ENCODE assay signal across 21 cellular contexts in the genomic region with DNA sequence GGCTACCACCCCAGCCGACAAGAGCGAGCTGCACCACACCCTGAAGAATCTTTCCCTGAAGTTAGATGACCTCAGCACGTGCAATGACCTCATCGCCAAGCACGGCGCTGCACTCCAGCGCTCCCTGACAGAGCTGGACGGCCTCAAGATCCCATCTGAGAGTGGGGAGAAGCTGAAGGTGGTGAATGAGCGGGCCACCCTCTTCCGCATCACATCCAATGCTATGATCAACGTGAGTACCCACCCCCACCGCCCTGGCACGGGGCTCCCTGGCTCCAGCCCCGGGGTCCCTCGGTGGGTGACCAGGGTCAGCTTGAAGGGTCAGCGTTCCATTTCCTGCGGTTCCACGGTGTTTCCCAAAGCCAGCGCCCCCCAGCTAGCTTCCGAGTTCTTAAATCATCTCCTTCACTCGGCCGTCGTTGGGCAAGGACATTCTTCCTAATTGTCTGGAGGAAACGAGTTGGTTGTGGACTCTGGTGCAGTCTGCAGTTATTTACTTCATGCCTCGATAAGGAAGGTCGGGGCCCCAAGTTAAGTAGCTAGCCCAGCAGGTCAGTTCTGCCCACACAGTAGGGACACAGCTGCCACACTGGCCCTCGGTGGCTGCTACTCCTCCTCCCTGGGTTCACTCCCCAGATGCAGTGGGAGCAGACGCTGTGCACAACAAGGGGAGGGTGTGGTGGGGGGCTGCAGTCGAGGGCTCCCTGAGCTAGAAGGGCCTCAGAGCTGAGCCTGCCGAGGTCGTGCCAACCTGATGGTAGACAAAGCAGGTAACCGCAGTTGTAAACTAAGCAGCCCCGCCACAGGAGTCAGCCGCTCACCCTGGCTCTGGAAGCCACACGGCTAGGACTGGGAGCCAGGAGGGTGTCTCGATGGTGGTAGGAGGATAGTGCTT.
DNase-seq lines count a peak whose midpoint lies in the region; ATAC-seq, FAIRE-seq and TF ChIP-seq lines count a peak whose summit lies in the region.
"Had no signal": no experiment of that assay in that cellular context is flagged by ENCODE, and none has a peak within 500 bp of the region (broad histone marks: within the 10 kb centered on the region; RNA-seq: fewer than 3 reads in every experiment).

No MANE protein-coding gene starts in this region.

- peak; percentile 54 for DNase-seq in kidney
- DNase-seq in sciatic nerve (ENCODE audit: low spot score) = peak; percentile 49
- DNase-seq in stimulated activated naive CD8-positive, alpha-beta T cell treated with anti-CD3 and anti-CD28 coated beads, Interleukin-15, amount 100 ng/mL, for 72 hours = no peak
- DNase-seq in SKM-1 treated with dmso at 0.1 percent for 144 hours (lab: John Stamatoyannopoulos, UW; ENCODE audit: unreplicated experiment) = no peak
- no peak for DNase-seq in GM23248
- DNase-seq: brain microvascular endothelial cell, colonic mucosa, Karpas-422, MV-4-11, NCI-H2171, NCI-H69, stomach, T-helper 9 cell had no signal

- H3K4me3 Mint-ChIP-seq in stimulated activated naive CD8-positive, alpha-beta T cell treated with anti-CD3 and anti-CD28 coated beads, Interleukin-15, amount 100 ng/mL, for 72 hours = no peak overlapping the region

- H3K4me1 ChIP-seq in BLaER1 (peaks cover 49% of the 10 kb centered on the region), kidney (ENCODE audit: control insufficient read depth in 1 of 2, insufficient read depth in 1 of 2, low read depth in 1 of 2, low read length in 2 of 2) (no peaks in the 10 kb centered on the region), GM23248 (ENCODE audit: insufficient read depth) (peaks cover 5% of the 10 kb centered on the region; the same call in 1 of the 2 replicates)
- H3K4me1 ChIP-seq: colonic mucosa, stomach had no signal

- no peak overlapping the region for H3K9ac ChIP-seq in BLaER1
- H3K9ac ChIP-seq in kidney (ENCODE audit: low read length in 2 of 2) = no peak overlapping the region
- no peak overlapping the region for H3K9ac ChIP-seq in GM23248

- FAIRE-seq in kidney (lab: Jason Lieb, UNC) = no peak
- FAIRE-seq: endometrium, G401.6, GM18507 had no signal

- H3K79me2 ChIP-seq in GM23248 (ENCODE audit: insufficient read depth) = no peaks in the 10 kb centered on the region

- intact Hi-C loops in kidney (cut with DNase I) = no loop called here
- intact Hi-C loops in sciatic nerve (cut with DNase I) = no loop called here

- in situ Hi-C loops in GM23248 (cut with MboI) = no loop called here

- H3K4me3 ChIP-seq in BLaER1 (no peak overlapping the region), kidney (ENCODE audit: low read length in 2 of 2) (no peak overlapping the region), GM23248 (no peak overlapping the region)
- H3K4me3 ChIP-seq: colonic mucosa, lung, stomach had no signal

- WGBS in GM23248 (ENCODE audit: low coverage in 1 of 2, low lambda C conversion rate in 2 of 2, missing lambda C conversion rate in 2 of 2), 2 experiments = 80 to 86% methylated on average over 34 to 36 of the region's 36 CpGs

- H3K4me1 Mint-ChIP-seq in stimulated activated naive CD8-positive, alpha-beta T cell treated with anti-CD3 and anti-CD28 coated beads, Interleukin-15, amount 100 ng/mL, for 72 hours = peaks cover 8% of the 10 kb centered on the region

- no peak overlapping the region for H2AFZ ChIP-seq in GM23248

- no peaks in the 10 kb centered on the region for H3K27me3 Mint-ChIP-seq in stimulated activated naive CD8-positive, alpha-beta T cell treated with anti-CD3 and anti-CD28 coated beads, Interleukin-15, amount 100 ng/mL, for 72 hours

- no peaks in the 10 kb centered on the region for H3K36me3 ChIP-seq in BLaER1
- no peaks in the 10 kb centered on the region for H3K36me3 ChIP-seq in KOPT-K1 (ENCODE audit: insufficient read depth, low read length)
- no peaks in the 10 kb centered on the region for H3K36me3 ChIP-seq in kidney (ENCODE audit: control insufficient read depth in 1 of 2, insufficient read depth in 2 of 2, low read length in 2 of 2)
- no peaks in the 10 kb centered on the region for H3K36me3 ChIP-seq in GM23248 (ENCODE audit: low read depth)
- H3K36me3 ChIP-seq: brain microvascular endothelial cell, colonic mucosa, neutrophil had no signal

- no peak for ATAC-seq in sciatic nerve
- ATAC-seq in stimulated activated naive CD8-positive, alpha-beta T cell treated with anti-CD3 and anti-CD28 coated beads, Interleukin-15, amount 100 ng/mL, for 72 hours = no peak

- no peak overlapping the region for H3K27ac Mint-ChIP-seq in stimulated activated naive CD8-positive, alpha-beta T cell treated with anti-CD3 and anti-CD28 coated beads, Interleukin-15, amount 100 ng/mL, for 72 hours

- no peak for TF ChIP-seq CTCF in kidney (IDR thresholded peaks at IDR 0.05; ENCODE audit: borderline replicate concordance, extremely low read depth, insufficient read depth)

- H4K20me1 ChIP-seq in BLaER1 = no peaks in the 10 kb centered on the region
- no peaks in the 10 kb centered on the region for H4K20me1 ChIP-seq in GM23248 (ENCODE audit: insufficient read depth)

- no peaks in the 10 kb centered on the region for H3K9me3 Mint-ChIP-seq in stimulated activated naive CD8-positive, alpha-beta T cell treated with anti-CD3 and anti-CD28 coated beads, Interleukin-15, amount 100 ng/mL, for 72 hours

- H3K27me3 ChIP-seq in BLaER1 (no peaks in the 10 kb centered on the region), GM23248 (replicated peaks; ENCODE audit: insufficient read depth) (no peaks in the 10 kb centered on the region)
- H3K27me3 ChIP-seq: brain microvascular endothelial cell, colonic mucosa, neutrophil, stomach had no signal

- no peaks in the 10 kb centered on the region for H3F3A ChIP-seq in GM23248 (ENCODE audit: insufficient read depth)

- H3K4me2 ChIP-seq in BLaER1 (no peak overlapping the region), GM23248 (ENCODE audit: unreplicated experiment) (no peak overlapping the region)

- H3K27ac ChIP-seq in BLaER1 (peak overlapping the region; percentile 89; the same call in 1 of the 2 replicates), KOPT-K1 (ENCODE audit: low read depth, low read length, poor library complexity, severe bottlenecking) (peak overlapping the region; percentile 79), kidney (ENCODE audit: low read depth in 2 of 2, low read length in 2 of 2) (no peak overlapping the region), GM23248 (no peak overlapping the region)
- H3K27ac ChIP-seq: brain microvascular endothelial cell, colonic mucosa, neutrophil, RWPE1, stomach had no signal

- no peaks in the 10 kb centered on the region for H3K9me2 ChIP-seq in GM23248 (ENCODE audit: insufficient read depth)

- H3K9me3 ChIP-seq in BLaER1 = no peaks in the 10 kb centered on the region
- no peaks in the 10 kb centered on the region for H3K9me3 ChIP-seq in KOPT-K1 (ENCODE audit: insufficient read depth, low read length, poor library complexity, severe bottlenecking)
- no peaks in the 10 kb centered on the region for H3K9me3 ChIP-seq in kidney (ENCODE audit: control insufficient read depth in 1 of 2, low read length in 2 of 2)
- no peaks in the 10 kb centered on the region for H3K9me3 ChIP-seq in GM23248 (ENCODE audit: low read depth)
- H3K9me3 ChIP-seq: colonic mucosa, neutrophil, stomach had no signal

Comparison
In these comparisons a context has a peak if more than half of its experiments do, and no peak if none do; other contexts are left out.
1. H3K27ac ChIP-seq: peak in BLaER1 (single experiment) and KOPT-K1 (single experiment); none in kidney (0 of 2) and GM23248 (single experiment).
2. DNase-seq: peak in kidney (single experiment) and sciatic nerve (single experiment); none in stimulated activated naive CD8-positive, alpha-beta T cell treated with anti-CD3 and anti-CD28 coated beads, Interleukin-15, amount 100 ng/mL, for 72 hours (0 of 2), SKM-1 treated with dmso at 0.1 percent for 144 hours (single experiment) and GM23248 (single experiment).